30 cellular contexts compared by ENCODE assay signal in the genomic region with DNA sequence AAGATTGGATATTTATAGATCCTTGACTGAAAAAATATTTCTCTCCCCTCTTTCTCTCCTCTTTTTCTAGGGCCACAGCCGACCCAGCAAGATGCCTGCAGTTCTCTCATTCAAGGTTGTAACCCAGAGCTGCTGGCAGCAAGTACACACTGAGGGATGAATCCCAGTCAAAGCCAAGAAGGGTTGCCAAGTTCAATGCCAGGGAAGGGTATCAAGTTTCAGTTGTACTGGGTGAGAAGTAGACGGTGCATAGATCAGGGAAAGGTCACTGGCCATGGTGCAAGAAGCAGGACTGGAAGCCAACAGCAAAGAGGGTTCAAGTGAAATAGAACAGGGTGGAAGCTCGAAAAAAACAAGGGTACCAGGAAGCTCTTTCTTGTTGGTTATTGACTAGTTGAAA.
A peak's percentile ranks its signal among the peaks of the same experiment; 100 is the strongest.
DNase-seq lines count a peak whose midpoint lies in the region; ATAC-seq and TF ChIP-seq lines count a peak whose summit lies in the region.
"Had no signal": no experiment of that assay in that cellular context is flagged by ENCODE, and none has a peak within 500 bp of the region (broad histone marks: within the 10 kb centered on the region; RNA-seq: fewer than 3 reads in every experiment).

No MANE protein-coding gene starts in this region.

- H3K4me2 ChIP-seq in trophoblast cell (ENCODE audit: low read length): no peak overlapping the region
- H3K4me2 ChIP-seq: hepatocyte had no signal

- peak overlapping the region; percentile 25 for H3K14ac ChIP-seq in trophoblast cell (ENCODE audit: low read length)

- H2AK5ac ChIP-seq in trophoblast cell (ENCODE audit: low read length): peak overlapping the region; percentile 18

- H2BK120ac ChIP-seq in trophoblast cell (ENCODE audit: insufficient read depth, low read length, poor library complexity): no peak overlapping the region

- H3K79me1 ChIP-seq in trophoblast cell (ENCODE audit: low read length): peaks cover 14% of the 10 kb centered on the region

- H4K91ac ChIP-seq in trophoblast cell (ENCODE audit: low read depth, low read length): no peak overlapping the region

- H3K36me3 ChIP-seq in trophoblast cell (ENCODE audit: control insufficient read depth in 1 of 2, insufficient read depth in 2 of 2, low read length in 2 of 2): no peaks in the 10 kb centered on the region
- H3K36me3 ChIP-seq: BE2C, spleen, vagina had no signal

- DNase-seq in DMS 273 (lab: John Stamatoyannopoulos, UW; ENCODE audit: unreplicated experiment) (peak; percentile 65), LHCN-M2 (ENCODE audit: low read depth) (peak; percentile 28), fibroblast of the conjunctiva (ENCODE audit: low read depth) (peak; percentile 30), trophoblast cell (no peak), T1000 (lab: John Stamatoyannopoulos, UW) (no peak), SKM-1 (lab: John Stamatoyannopoulos, UW; ENCODE audit: unreplicated experiment) (no peak), foreskin keratinocyte (no peak)
- DNase-seq: activated CD4-positive, alpha-beta memory T cell treated with anti-CD3 and anti-CD28 coated beads for 36 hours; activated CD4-positive, alpha-beta T cell treated with anti-CD3 and anti-CD28 coated beads for 1 hour; activated naive CD4-positive, alpha-beta T cell; activated T-cell treated with anti-CD3 and anti-CD28 coated beads, Interleukin-2, amount 50 U/mL, for 72 hours; BE2C; CD8-positive, alpha-beta memory T cell; cerebellar nuclear complex; H9; kidney glomerular epithelial cell; mammary epithelial cell; MV-4-11; NCI-H146; NCI-H2107; NCI-H526 treated with DMSO at 0.1 percent for 48 hours; retina; SHP77; spleen; stimulated activated CD4-positive, alpha-beta T cell treated with anti-CD3 and anti-CD28 coated beads, Interleukin-2, amount 100 ng/mL, for 24 hours; stimulated activated naive CD8-positive, alpha-beta T cell treated with anti-CD3 and anti-CD28 coated beads, Interleukin-15, Interleukin-2, amounts not matched to agents 100 U/mL and 50 U/mL, for 24 hours; testis had no signal

- peak overlapping the region; percentile 35 for H3K18ac ChIP-seq in trophoblast cell (ENCODE audit: low read length)

- no peak overlapping the region for H3K4ac ChIP-seq in trophoblast cell (ENCODE audit: low read depth, low read length)

- H2BK5ac ChIP-seq in trophoblast cell (ENCODE audit: low read depth, low read length, poor library complexity): no peak overlapping the region

- no peak for TF ChIP-seq CTCF in foreskin keratinocyte (conservative IDR thresholded peaks at IDR 0.05)

- H4K12ac ChIP-seq in trophoblast cell (ENCODE audit: low read depth, low read length): no peak overlapping the region

- H3K27me3 ChIP-seq in trophoblast cell (ENCODE audit: insufficient read depth, low read length) (no peaks in the 10 kb centered on the region), foreskin keratinocyte (peaks cover 4% of the 10 kb centered on the region)
- H3K27me3 ChIP-seq: BE2C, hepatocyte, testis, vagina had no signal

- no peak overlapping the region for H3K9ac ChIP-seq in trophoblast cell (ENCODE audit: low read length)

- peak overlapping the region; percentile 65 for H2BK12ac ChIP-seq in trophoblast cell (ENCODE audit: low read length)

- H3K27ac ChIP-seq in trophoblast cell (ENCODE audit: low read depth, low read length) (no peak overlapping the region), foreskin keratinocyte (no peak overlapping the region)
- H3K27ac ChIP-seq: hepatocyte, spleen, testis, vagina had no signal

- H3K23ac ChIP-seq in trophoblast cell (ENCODE audit: low read length): no peak overlapping the region

- no peak overlapping the region for H2AFZ ChIP-seq in trophoblast cell (ENCODE audit: insufficient read depth, low read length, poor library complexity)
- H2AFZ ChIP-seq: hepatocyte had no signal

- H3K4me3 ChIP-seq in trophoblast cell (ENCODE audit: low read depth, low read length): no peak overlapping the region
- H3K4me3 ChIP-seq: hepatocyte, spleen, testis, vagina had no signal

- WGBS in trophoblast cell (ENCODE audit: extremely low coverage, insufficient coverage, insufficient read length): no CpG with 5 or more reads among the region's 3 CpGs

- peaks cover 18 to 25% of the 10 kb centered on the region in 2 experiments for H3K4me1 ChIP-seq in trophoblast cell (ENCODE audit: control insufficient read depth in 1 of 2, insufficient read depth in 2 of 2, low read length in 2 of 2)
- no peaks in the 10 kb centered on the region for H3K4me1 ChIP-seq in foreskin keratinocyte
- H3K4me1 ChIP-seq: BE2C, spleen, testis, vagina had no signal

- H3K79me2 ChIP-seq in trophoblast cell (ENCODE audit: control insufficient read depth, insufficient read depth, low read length, poor library complexity): peaks cover 3% of the 10 kb centered on the region
- H3K79me2 ChIP-seq: hepatocyte had no signal

- no peaks in the 10 kb centered on the region for H3K9me3 ChIP-seq in trophoblast cell (ENCODE audit: insufficient read depth, low read depth, low read length)
- H3K9me3 ChIP-seq: BE2C, testis, vagina had no signal

- no peak overlapping the region for H4K8ac ChIP-seq in trophoblast cell (ENCODE audit: low read depth, low read length)

- ATAC-seq in foreskin keratinocyte: no peak
- ATAC-seq: activated T-cell treated with anti-CD3 and anti-CD28 coated beads, Interleukin-2, amount 50 U/mL, for 72 hours; esophagus mucosa; stimulated activated naive CD8-positive, alpha-beta T cell treated with anti-CD3 and anti-CD28 coated beads, Interleukin-15, Interleukin-2, amounts not matched to agents 100 U/mL and 50 U/mL, for 24 hours had no signal

Comparison
In these comparisons a context has a peak if more than half of its experiments do, and no peak if none do; other contexts are left out.
1. DNase-seq: peak in DMS 273 (single experiment), LHCN-M2 (single experiment) and fibroblast of the conjunctiva (single experiment); none in trophoblast cell (0 of 2), T1000 (single experiment), SKM-1 (single experiment) and foreskin keratinocyte (0 of 2).